8 cellular contexts compared by ENCODE assay signal in the genomic region with DNA sequence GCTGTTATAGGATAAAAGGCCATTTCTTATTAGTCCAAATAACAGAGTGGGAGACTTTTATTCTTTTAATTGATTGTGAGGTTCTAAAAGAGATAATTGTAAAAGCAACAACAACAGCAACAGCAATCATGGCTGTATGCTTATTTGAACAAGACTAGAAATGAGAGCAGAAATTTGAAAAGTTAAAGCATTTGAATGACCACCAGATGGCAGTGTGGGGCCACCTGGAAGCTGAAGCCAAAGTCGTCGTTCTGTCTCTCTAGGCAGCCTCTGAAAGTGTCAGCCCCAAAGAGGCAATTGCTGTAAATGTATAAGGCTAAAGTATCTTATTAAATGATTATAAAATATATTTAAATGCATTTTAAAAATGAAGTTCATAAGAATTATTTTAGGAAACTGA. TPM values are rescaled to one million over a fixed set of nuclear protein-coding genes. Genes with fewer than 3 reads are reported as not detected.
A peak's percentile ranks its signal among the peaks of the same experiment; 100 is the strongest.
DNase-seq lines count a peak whose midpoint lies in the region; ATAC-seq and TF ChIP-seq lines count a peak whose summit lies in the region.

No MANE protein-coding gene starts in this region.

- TF ChIP-seq CTCF in 22Rv1 (IDR thresholded peaks at IDR 0.05), result peak; percentile 76
- peak; percentile 64 for TF ChIP-seq CTCF in colonic mucosa (IDR thresholded peaks at IDR 0.05)

- H3K9ac ChIP-seq in colonic mucosa (ENCODE audit: low read depth in 2 of 2, low read length in 2 of 2), result no peak overlapping the region

- no peaks in the 10 kb centered on the region for H3K36me3 ChIP-seq in colonic mucosa

- intact Hi-C loops in colonic mucosa (cut with DNase I), result no loop called here

- DNase-seq in NCI-H446 (lab: John Stamatoyannopoulos, UW) (peak; percentile 44 to 66), colonic mucosa (peak; percentile 50), lung microvascular endothelial cell (ENCODE audit: low read depth in 2 of 2) (peak; percentile 57 to 75)
- DNase-seq in activated CD4-positive, alpha-beta T cell treated with anti-CD3 and anti-CD28 coated beads for 4 hours, result peak; percentile 52 to 70
- DNase-seq in stimulated activated CD8-positive, alpha-beta memory T cell treated with anti-CD3 and anti-CD28 coated beads, Interleukin-4, amount 100 ng/mL, for 48 hours, result peak; percentile 64

- H3K27ac ChIP-seq in 22Rv1, result no peak overlapping the region
- no peak overlapping the region for H3K27ac ChIP-seq in colonic mucosa

- no peaks in the 10 kb centered on the region for H3K9me3 ChIP-seq in colonic mucosa

- no peaks in the 10 kb centered on the region for H3K4me1 ChIP-seq in colonic mucosa

- ATAC-seq in GM18499 (IDR thresholded peaks at IDR 0.05; ENCODE audit: insufficient read depth, unreplicated experiment) (peak; percentile 47), HG03097 (IDR thresholded peaks at IDR 0.05; ENCODE audit: low FRiP score, unreplicated experiment) (peak; percentile 50)

- H3K4me3 ChIP-seq in colonic mucosa, result no peak overlapping the region

- H3K27me3 ChIP-seq in colonic mucosa, result no peaks in the 10 kb centered on the region

RNA-seq across cellular contexts. Expression of a gene that starts 42.2 kb away (rescaled TPM):
- total RNA-seq in colonic mucosa, result under 1 TPM; 0.48 to 0.54 TPM
- total RNA-seq in lung microvascular endothelial cell, result not detected in 2 replicates

RNA-seq across cellular contexts. Expression of a gene that starts 56.1 kb away (rescaled TPM):
- total RNA-seq in colonic mucosa, result not detected
- total RNA-seq in lung microvascular endothelial cell, result not detected in 2 replicates
